Comparison of ENCODE assay signal across 11 cellular contexts in genomic region chr15:84910928-84911623, GRCh38. TPM values are rescaled to one million over a fixed set of nuclear protein-coding genes. Genes with fewer than 3 reads are reported as not detected.
DNase-seq lines count a peak whose midpoint lies in the region; ATAC-seq and TF ChIP-seq lines count a peak whose summit lies in the region.
"Had no signal": no experiment of that assay in that cellular context is flagged by ENCODE, and none has a peak within 500 bp of the region (broad histone marks: within the 10 kb centered on the region; RNA-seq: fewer than 3 reads in every experiment).

No MANE protein-coding gene starts in this region.

- H3K79me2 ChIP-seq in SK-N-SH (ENCODE audit: insufficient read depth), result no peaks in the 10 kb centered on the region

- H3K27ac ChIP-seq in SK-N-SH (ENCODE audit: low read depth in 2 of 2, low read length in 1 of 2), result peak overlapping the region in 1 of 2 experiments; percentile 95; a peak in 3 of 4 replicates
- peak overlapping the region; percentile 67 to 81 for H3K27ac ChIP-seq in liver (ENCODE audit: low read depth in 1 of 2, low read length in 2 of 2)
- peak overlapping the region in 2 of 3 donors; percentile 82 to 84 for H3K27ac ChIP-seq in thyroid gland

- peaks cover 22% of the 10 kb centered on the region for H3F3A ChIP-seq in SK-N-SH (replicated peaks; ENCODE audit: insufficient read depth)

- H3K4me1 ChIP-seq in SK-N-SH (ENCODE audit: control insufficient read depth in 1 of 2, insufficient read depth in 2 of 2, low read depth in 1 of 2, low read length in 1 of 2), result peaks cover 38 to 40% of the 10 kb centered on the region in 2 experiments; a peak in 3 of 4 replicates
- peaks cover 45% of the 10 kb centered on the region for H3K4me1 ChIP-seq in adipocyte (ENCODE audit: control insufficient read depth, insufficient read depth, low read length)
- peaks cover 11 to 30% (median 21%) of the 10 kb centered on the region in 4 donors for H3K4me1 ChIP-seq in liver (ENCODE audit: control insufficient read depth in 4 of 4, insufficient read depth in 4 of 4, low read length in 3 of 4)
- peaks cover 6 to 54% of the 10 kb centered on the region in 2 donors for H3K4me1 ChIP-seq in thyroid gland

- H3K4me3 ChIP-seq in SK-N-SH (ENCODE audit: low read depth in 2 of 2, low read length in 1 of 2), result no peak overlapping the region
- no peak overlapping the region for H3K4me3 ChIP-seq in adipocyte (ENCODE audit: low read length)
- H3K4me3 ChIP-seq in liver (ENCODE audit: low read depth in 1 of 3, low read length in 3 of 3), result no peak overlapping the region
- no peak overlapping the region for H3K4me3 ChIP-seq in thyroid gland (replicated peaks in 1 of 3)
- H3K4me3 ChIP-seq: GM12878 had no signal

- intact Hi-C loops in thyroid gland (cut with DNase I), result no loop called here

- CTCF ChIA-PET in SK-N-SH (lab: Yijun Ruan, JAX), result interaction anchor here (0.7 to 1.5 kb wide), 3 partner anchors 33 to 310 kb away, joined by 3 to 4 read pairs (median 3); partner anchors contain the start of gene ZSCAN2

- DNase-seq in SK-N-SH (no peak), adipocyte (ENCODE audit: low read depth) (no peak), thyroid gland (no peak), EL (no peak)
- DNase-seq: activated naive CD8-positive, alpha-beta T cell treated with anti-CD3 and anti-CD28 coated beads, Interleukin-2, amount 10 ng/mL, durations not matched to agents 7 days and 5 days had no signal

- TF ChIP-seq RAD21 in SK-N-SH (IDR thresholded peaks at IDR 0.05; ENCODE audit: low read length) (no peak), liver (IDR thresholded peaks at IDR 0.05) (no peak)

- no peaks in the 10 kb centered on the region for H3K27me3 ChIP-seq in SK-N-SH (ENCODE audit: insufficient read depth)
- no peaks in the 10 kb centered on the region for H3K27me3 ChIP-seq in adipocyte (replicated peaks; ENCODE audit: control insufficient read depth, insufficient read depth, low read length)
- no peaks in the 10 kb centered on the region for H3K27me3 ChIP-seq in liver (ENCODE audit: control insufficient read depth in 4 of 4, insufficient read depth in 4 of 4, low read length in 3 of 4)
- no peaks in the 10 kb centered on the region for H3K27me3 ChIP-seq in thyroid gland

- WGBS in SK-N-SH (ENCODE audit: low lambda C conversion rate), result 86% methylated on average over 10 of the region's 17 CpGs
- 65% methylated on average over 17 of the region's 17 CpGs for WGBS in liver
- 86 to 91% methylated on average over 17 of the region's 17 CpGs for WGBS in thyroid gland, 2 donors

- no peak for TF ChIP-seq POLR2A in thyroid gland (IDR thresholded peaks at IDR 0.05)

- ATAC-seq in SK-N-SH treated with all-trans-retinoic acid at 6 μM for 48 hours (no peak), HG03565 (IDR thresholded peaks at IDR 0.05; ENCODE audit: unreplicated experiment) (no peak), HG03432 (IDR thresholded peaks at IDR 0.05; ENCODE audit: unreplicated experiment) (no peak)
- ATAC-seq: GM12878 had no signal

- no peak for TF ChIP-seq EP300 in SK-N-SH (IDR thresholded peaks at IDR 0.05; ENCODE audit: borderline replicate concordance in 1 of 2, low read depth in 1 of 2, low read length in 1 of 2)

- POLR2A ChIA-PET in SK-N-SH (lab: Yijun Ruan, JAX), result no interaction called here

- H3K9me3 ChIP-seq in SK-N-SH (no peaks in the 10 kb centered on the region), adipocyte (ENCODE audit: control insufficient read depth, low read length) (no peaks in the 10 kb centered on the region), liver (ENCODE audit: control insufficient read depth in 4 of 4, low read length in 3 of 4) (no peaks in the 10 kb centered on the region), thyroid gland (no peaks in the 10 kb centered on the region)

- peak overlapping the region; percentile 38 for H3K4me2 ChIP-seq in SK-N-SH

- no peaks in the 10 kb centered on the region for H3K9me2 ChIP-seq in SK-N-SH

- no peaks in the 10 kb centered on the region for H4K20me1 ChIP-seq in SK-N-SH (ENCODE audit: insufficient read depth)

- no peaks in the 10 kb centered on the region for H3K36me3 ChIP-seq in SK-N-SH (replicated peaks in 1 of 2; ENCODE audit: control insufficient read depth in 1 of 2, insufficient read depth in 2 of 2, low read length in 1 of 2)
- H3K36me3 ChIP-seq in adipocyte (ENCODE audit: control insufficient read depth, insufficient read depth, low read length, severe bottlenecking), result no peaks in the 10 kb centered on the region
- H3K36me3 ChIP-seq in liver (ENCODE audit: control insufficient read depth in 4 of 4, insufficient read depth in 3 of 4, low read depth in 1 of 4, low read length in 3 of 4), result peaks cover 0 to 18% (median 4%) of the 10 kb centered on the region in 4 donors
- no peaks in the 10 kb centered on the region for H3K36me3 ChIP-seq in thyroid gland

- no peak for TF ChIP-seq CTCF in SK-N-SH (IDR thresholded peaks at IDR 0.05)
- TF ChIP-seq CTCF in liver (IDR thresholded peaks at IDR 0.05; ENCODE audit: low read depth, low read length, missing input control), result no peak
- no peak for TF ChIP-seq CTCF in thyroid gland (IDR thresholded peaks at IDR 0.05)

- H2AFZ ChIP-seq in SK-N-SH (ENCODE audit: low read depth), result no peak overlapping the region; the same call in 1 of the 2 replicates

- H3K9ac ChIP-seq in SK-N-SH, result peak overlapping the region; percentile 48; the same call in 1 of the 2 replicates
- peak overlapping the region; percentile 71 for H3K9ac ChIP-seq in adipocyte (ENCODE audit: low read length)
- H3K9ac ChIP-seq in liver (ENCODE audit: low read depth in 1 of 2, low read length in 2 of 2), result peak overlapping the region in 1 of 2 donors; percentile 19

TF ChIP-seq in SK-N-SH, 30 proteins besides CTCF, POLR2A, EP300 and RAD21:
- no peak for TF ChIP-seq GABPA (IDR thresholded peaks at IDR 0.05; ENCODE audit: low read depth)

TF ChIP-seq in SK-N-SH treated with all-trans-retinoic acid at 6 μM for 48 hours, 23 proteins besides CTCF, POLR2A, EP300 and RAD21:
- TF ChIP-seq PPARA (CRISPR knock-in tag; IDR thresholded peaks at IDR 0.05; ENCODE audit: borderline replicate concordance) (no peak), CREB5 (CRISPR knock-in tag; IDR thresholded peaks at IDR 0.05; ENCODE audit: low read depth) (no peak), ZNF70 (CRISPR knock-in tag; IDR thresholded peaks at IDR 0.05) (no peak), SNAI2 (CRISPR knock-in tag; IDR thresholded peaks at IDR 0.05) (no peak)

TF ChIP-seq in liver, 16 proteins besides CTCF, POLR2A, EP300 and RAD21:
- TF ChIP-seq REST (IDR thresholded peaks at IDR 0.05) (no peak), SP1 (IDR thresholded peaks at IDR 0.05) (peak; percentile 52), MAX (IDR thresholded peaks at IDR 0.05) (peak; percentile 95), YY1 (IDR thresholded peaks at IDR 0.05) (peak; percentile 70), HNF4A (conservative IDR thresholded peaks at IDR 0.05) (peak; percentile 40 to 81), FOXA2 (IDR thresholded peaks at IDR 0.05) (peak; percentile 62), RXRA (IDR thresholded peaks at IDR 0.05) (peak; percentile 19 to 64), ATF3 (IDR thresholded peaks at IDR 0.05) (no peak), GABPA (IDR thresholded peaks at IDR 0.05 in 1 of 2, conservative IDR thresholded peaks at IDR 0.05 in 1 of 2) (peak in 1 of 2 donors; percentile 65), EGR1 (IDR thresholded peaks at IDR 0.05; ENCODE audit: low read depth in 2 of 2) (peak in 1 of 2 donors; percentile 78)

RNA-seq across cellular contexts. Expression of gene SLC28A1, which starts 26.6 kb away (rescaled TPM):
- polyA plus RNA-seq in SK-N-SH (2012; rRNA removed) (not detected in 2 replicates), liver (10 to 100 TPM; 14.8 to 21.9 TPM)
- polyA plus RNA-seq in SK-N-SH (2012; cell fraction: cytosol; rRNA removed), result not detected in 2 replicates
- 0.04 and 0.08 TPM in 2 replicates for polyA plus RNA-seq in SK-N-SH (2012; cell fraction: nucleus; rRNA removed)
- total RNA-seq in liver (10 to 100 TPM in 1 of 2 donors, under 1 TPM in 1; 0.09 to 39.7 TPM), thyroid gland (not detected)
- total RNA-seq: activated naive CD8-positive, alpha-beta T cell treated with anti-CD3 and anti-CD28 coated beads, Interleukin-2, amount 10 ng/mL, durations not matched to agents 7 days and 5 days; GM12878; T-helper 2 cell treated with Interferon-gamma antibody and Interleukin-4, amounts not matched to agents 100 ng/mL and 5 ng/mL, for 36 hours had no signal
- polyA plus RNA-seq: GM12878 had no signal
